24 cellular contexts compared by ENCODE assay signal in genomic region chr10:129730272-129730992, GRCh38.
"Had no signal": no experiment of that assay in that cellular context is flagged by ENCODE, and none has a peak within 500 bp of the region (broad histone marks: within the 10 kb centered on the region; RNA-seq: fewer than 3 reads in every experiment).

No MANE protein-coding gene starts in this region.

- H3K36me3 ChIP-seq: MG63 had no signal

- H3K4me3 Mint-ChIP-seq: activated CD4-positive, alpha-beta T cell treated with anti-CD3 and anti-CD28 coated beads for 36 hours; activated CD8-positive, alpha-beta memory T cell treated with anti-CD3 and anti-CD28 coated beads, Interleukin-2, amount 10 ng/mL, durations not matched to agents 7 days and 5 days; activated CD8-positive, alpha-beta T cell treated with anti-CD3 and anti-CD28 coated beads, Interleukin-2, amount 10 ng/mL, durations not matched to agents 7 days and 5 days; activated naive CD4-positive, alpha-beta T cell treated with anti-CD3 and anti-CD28 coated beads, Interleukin-2, amount 50 U/mL, for 24 hours; activated T-cell treated with anti-CD3 and anti-CD28 coated beads, Interleukin-2, amount 50 U/mL, for 24 hours; activated T-helper 1 cell treated with anti-CD3 and anti-CD28 coated beads, Interleukin-12 subunit alpha, Interleukin-12 subunit beta, Interleukin-2, Interleukin-4 antibody, amounts not matched to agents 30 ng/mL and 10 ng/mL and 1 ng/mL, durations not matched to agents 14 hours and 24 hours and 36 hours; central memory CD8-positive, alpha-beta T cell; T-cell had no signal

- H3K4me3 ChIP-seq: MG63, SK-N-MC had no signal

- H3K27me3 ChIP-seq: MG63 had no signal

- H3K27ac Mint-ChIP-seq: activated CD4-positive, alpha-beta T cell treated with anti-CD3 and anti-CD28 coated beads for 36 hours; activated CD8-positive, alpha-beta memory T cell treated with anti-CD3 and anti-CD28 coated beads, Interleukin-2, amount 10 ng/mL, durations not matched to agents 7 days and 5 days; activated CD8-positive, alpha-beta T cell treated with anti-CD3 and anti-CD28 coated beads, Interleukin-2, amount 10 ng/mL, durations not matched to agents 7 days and 5 days; activated naive CD4-positive, alpha-beta T cell treated with anti-CD3 and anti-CD28 coated beads, Interleukin-2, amount 50 U/mL, for 24 hours; activated T-cell treated with anti-CD3 and anti-CD28 coated beads, Interleukin-2, amount 50 U/mL, for 24 hours; activated T-helper 1 cell treated with anti-CD3 and anti-CD28 coated beads, Interleukin-12 subunit alpha, Interleukin-12 subunit beta, Interleukin-2, Interleukin-4 antibody, amounts not matched to agents 30 ng/mL and 10 ng/mL and 1 ng/mL, durations not matched to agents 14 hours and 24 hours and 36 hours; T-cell had no signal

- H3K27ac ChIP-seq: SK-N-MC, VCaP had no signal

- H3K9me3 Mint-ChIP-seq: central memory CD8-positive, alpha-beta T cell had no signal

- H3K9me3 ChIP-seq: MG63 had no signal

- H3K4me1 Mint-ChIP-seq: activated CD4-positive, alpha-beta T cell treated with anti-CD3 and anti-CD28 coated beads for 36 hours; activated CD8-positive, alpha-beta memory T cell treated with anti-CD3 and anti-CD28 coated beads, Interleukin-2, amount 10 ng/mL, durations not matched to agents 7 days and 5 days; activated naive CD4-positive, alpha-beta T cell treated with anti-CD3 and anti-CD28 coated beads, Interleukin-2, amount 50 U/mL, for 24 hours; central memory CD8-positive, alpha-beta T cell; T-cell had no signal

- H3K27me3 Mint-ChIP-seq: activated CD4-positive, alpha-beta T cell treated with anti-CD3 and anti-CD28 coated beads for 36 hours; activated CD8-positive, alpha-beta memory T cell treated with anti-CD3 and anti-CD28 coated beads, Interleukin-2, amount 10 ng/mL, durations not matched to agents 7 days and 5 days; activated naive CD4-positive, alpha-beta T cell treated with anti-CD3 and anti-CD28 coated beads, Interleukin-2, amount 50 U/mL, for 24 hours; activated T-cell treated with anti-CD3 and anti-CD28 coated beads, Interleukin-2, amount 50 U/mL, for 24 hours; central memory CD8-positive, alpha-beta T cell; T-cell had no signal

- DNase-seq: activated CD4-positive, alpha-beta T cell treated with anti-CD3 and anti-CD28 coated beads for 36 hours; activated CD8-positive, alpha-beta memory T cell treated with anti-CD3 and anti-CD28 coated beads, Interleukin-2, amount 10 ng/mL, durations not matched to agents 7 days and 5 days; activated CD8-positive, alpha-beta T cell treated with anti-CD3 and anti-CD28 coated beads, Interleukin-2, amount 10 ng/mL, durations not matched to agents 7 days and 5 days; activated effector memory CD4-positive, alpha-beta T cell treated with Interleukin-2 at 50 U/mL for 16 hours; activated naive CD4-positive, alpha-beta T cell; activated T-cell treated with anti-CD3 and anti-CD28 coated beads, Interleukin-2, amount 50 U/mL, for 24 hours; aorta; MG63; MV-4-11; NCI-H1092 treated with DMSO at 0.1 percent for 48 hours; NCI-H1417 treated with DMSO at 0.1 percent for 48 hours; NCI-H1694; NCI-H2029; NCI-H2107; NCI-H345; NCI-H510A; NCI-H526 treated with DMSO at 0.1 percent for 48 hours; NCI-H82; T-cell had no signal
